ENCODE assay signal across 8 cellular contexts in genomic region chr5:163437309-163438182, GRCh38. TPM values are rescaled to one million over a fixed set of nuclear protein-coding genes. Genes with fewer than 3 reads are reported as not detected.
DNase-seq lines count a peak whose midpoint lies in the region; ATAC-seq and TF ChIP-seq lines count a peak whose summit lies in the region.

CCNG1 (plus strand) TSS chr5:163437595; CDS start chr5:163439257, 1,662 bp downstream.

- 0 to 1% methylated on average over 20 to 29 of the region's 51 CpGs for WGBS in esophagus squamous epithelium, 2 donors

- DNase-seq in DMS79 treated with DMSO at 0.1 percent for 48 hours (lab: John Stamatoyannopoulos, UW): peak; percentile 74
- DNase-seq in RPMI7951 (ENCODE audit: low read depth): peak; percentile 97
- DNase-seq in activated T-helper 1 cell treated with anti-CD3 and anti-CD28 coated beads, Interleukin-12 subunit alpha, Interleukin-12 subunit beta, Interleukin-2, Interleukin-4 antibody, amounts not matched to agents 30 ng/mL and 10 ng/mL and 1 ng/mL, durations not matched to agents 14 hours and 24 hours and 36 hours (ENCODE audit: low spot score): peak; percentile 87
- DNase-seq in esophagus squamous epithelium (lab: John Stamatoyannopoulos, UW): peak; percentile 83
- peak; percentile 98 for DNase-seq in myocyte (ENCODE audit: low read depth)
- peak; percentile 69 to 88 for DNase-seq in stimulated activated CD8-positive, alpha-beta memory T cell treated with anti-CD3 and anti-CD28 coated beads, Interleukin-7, amount 100 ng/mL, for 48 hours (ENCODE audit: extremely low read depth in 1 of 2, low read depth in 1 of 2)

- no peaks in the 10 kb centered on the region for H3K27me3 ChIP-seq in esophagus squamous epithelium

- H3K4me1 ChIP-seq in esophagus squamous epithelium: peaks cover 8 to 42% (median 24%) of the 10 kb centered on the region in 3 donors

- peaks cover 59% of the 10 kb centered on the region for H3K4me1 Mint-ChIP-seq in activated T-helper 1 cell treated with anti-CD3 and anti-CD28 coated beads, Interleukin-12 subunit alpha, Interleukin-12 subunit beta, Interleukin-2, Interleukin-4 antibody, amounts not matched to agents 30 ng/mL and 10 ng/mL and 1 ng/mL, durations not matched to agents 14 hours and 24 hours and 36 hours (ENCODE audit: low read depth)

- TF ChIP-seq POLR2A in esophagus squamous epithelium (IDR thresholded peaks at IDR 0.05): peak in 2 of 4 donors; percentile 66 to 76

- H3K36me3 ChIP-seq in KOPT-K1 (ENCODE audit: insufficient read depth, low read length) (peaks cover 29% of the 10 kb centered on the region), esophagus squamous epithelium (peaks cover 0 to 34% (median 3%) of the 10 kb centered on the region in 3 donors)

- H3K9me3 Mint-ChIP-seq in activated T-helper 1 cell treated with anti-CD3 and anti-CD28 coated beads, Interleukin-12 subunit alpha, Interleukin-12 subunit beta, Interleukin-2, Interleukin-4 antibody, amounts not matched to agents 30 ng/mL and 10 ng/mL and 1 ng/mL, durations not matched to agents 14 hours and 24 hours and 36 hours: no peaks in the 10 kb centered on the region

- intact Hi-C loops in activated T-helper 1 cell treated with anti-CD3 and anti-CD28 coated beads, Interleukin-12 subunit alpha, Interleukin-12 subunit beta, Interleukin-2, Interleukin-4 antibody, amounts not matched to agents 30 ng/mL and 10 ng/mL and 1 ng/mL, durations not matched to agents 14 hours and 24 hours and 36 hours (cut with micrococcal nuclease): loop anchor here (1.0 to 5.0 kb wide), 3 partner anchors 23 to 130 kb away; partner anchors contain the start of genes HMMR and NUDCD2
- intact Hi-C loops in esophagus squamous epithelium (cut with DNase I): no loop called here

- ATAC-seq in GM21786 (IDR thresholded peaks at IDR 0.05; ENCODE audit: unreplicated experiment): peak; percentile 95

- TF ChIP-seq CTCF in esophagus squamous epithelium (IDR thresholded peaks at IDR 0.05): peak in 1 of 6 experiments; percentile 33

- H3K36me3 Mint-ChIP-seq in activated T-helper 1 cell treated with anti-CD3 and anti-CD28 coated beads, Interleukin-12 subunit alpha, Interleukin-12 subunit beta, Interleukin-2, Interleukin-4 antibody, amounts not matched to agents 30 ng/mL and 10 ng/mL and 1 ng/mL, durations not matched to agents 14 hours and 24 hours and 36 hours (ENCODE audit: low read depth): peaks cover 27% of the 10 kb centered on the region

- peak within 1 kb of the TSS; percentile 75 for H3K27ac Mint-ChIP-seq in activated T-helper 1 cell treated with anti-CD3 and anti-CD28 coated beads, Interleukin-12 subunit alpha, Interleukin-12 subunit beta, Interleukin-2, Interleukin-4 antibody, amounts not matched to agents 30 ng/mL and 10 ng/mL and 1 ng/mL, durations not matched to agents 14 hours and 24 hours and 36 hours

- peak within 1 kb of the TSS; percentile 78 for H3K27ac ChIP-seq in KOPT-K1 (ENCODE audit: low read depth, low read length, poor library complexity, severe bottlenecking)
- H3K27ac ChIP-seq in esophagus squamous epithelium: peak within 1 kb of the TSS; percentile 94 to 98 (median 96)

- H3K4me3 ChIP-seq in esophagus squamous epithelium: peak within 1 kb of the TSS; percentile 71 to 96 (median 94)

- H3K4me3 Mint-ChIP-seq in activated T-helper 1 cell treated with anti-CD3 and anti-CD28 coated beads, Interleukin-12 subunit alpha, Interleukin-12 subunit beta, Interleukin-2, Interleukin-4 antibody, amounts not matched to agents 30 ng/mL and 10 ng/mL and 1 ng/mL, durations not matched to agents 14 hours and 24 hours and 36 hours: peak within 1 kb of the TSS; percentile 92

- H3K9me3 ChIP-seq in KOPT-K1 (ENCODE audit: insufficient read depth, low read length, poor library complexity, severe bottlenecking) (no peaks in the 10 kb centered on the region), esophagus squamous epithelium (no peaks in the 10 kb centered on the region)

- peaks cover 6% of the 10 kb centered on the region for H3K27me3 Mint-ChIP-seq in activated T-helper 1 cell treated with anti-CD3 and anti-CD28 coated beads, Interleukin-12 subunit alpha, Interleukin-12 subunit beta, Interleukin-2, Interleukin-4 antibody, amounts not matched to agents 30 ng/mL and 10 ng/mL and 1 ng/mL, durations not matched to agents 14 hours and 24 hours and 36 hours (ENCODE audit: insufficient read depth)

RNA-seq across cellular contexts. Expression of gene CCNG1, which starts in this region (rescaled TPM):
- 190 and 272 TPM in 2 replicates for total RNA-seq in RPMI7951 (2014; rRNA removed; shearing (Covaris generic))
- 72.3 and 77.8 TPM in 2 replicates for total RNA-seq in activated T-helper 1 cell treated with anti-CD3 and anti-CD28 coated beads, Interleukin-12 subunit alpha, Interleukin-12 subunit beta, Interleukin-2, Interleukin-4 antibody, amounts not matched to agents 30 ng/mL and 10 ng/mL and 1 ng/mL, durations not matched to agents 14 hours and 24 hours and 36 hours
- 100 to 1,000 TPM in 1 of 4 donors, 10 to 100 TPM in 3; 51.8 to 112 (median 69.2) TPM for total RNA-seq in esophagus squamous epithelium
- total RNA-seq in myocyte: 255 and 263 TPM in 2 replicates
- 52.5 TPM for polyA plus RNA-seq in myocyte (2012)

Comparison
In these comparisons a context has a peak if more than half of its experiments do, and no peak if none do; other contexts are left out.
1. Peak in every context shown above with its lines: DNase-seq, ATAC-seq, H3K4me3 ChIP-seq and H3K27ac ChIP-seq.